1 cellular context compared by ENCODE assay signal in genomic region chr2:3578987-3579386, GRCh38.
TF ChIP-seq lines count a peak whose summit lies in the region.

No MANE protein-coding gene starts in this region.

TF ChIP-seq in GM12891, 5 proteins besides CTCF, POLR2A, EP300 and RAD21:
- TF ChIP-seq PAX5 (IDR thresholded peaks at IDR 0.05; ENCODE audit: insufficient read depth, low read length, severe bottlenecking) (no peak), TAF1 (IDR thresholded peaks at IDR 0.05; ENCODE audit: low read depth, low read length) (no peak), POU2F2 (IDR thresholded peaks at IDR 0.05; ENCODE audit: low read depth, low read length) (no peak), SPI1 (IDR thresholded peaks at IDR 0.05; ENCODE audit: low read depth, low read length) (no peak), POLR2AphosphoS5 (IDR thresholded peaks at IDR 0.05; ENCODE audit: low read depth, low read length) (no peak)
